Comparison of ENCODE assay signal across 8 cellular contexts in genomic region chr5:159262859-159263568, GRCh38. TPM values are rescaled to one million over a fixed set of nuclear protein-coding genes. Genes with fewer than 3 reads are reported as not detected.
DNase-seq lines count a peak whose midpoint lies in the region; ATAC-seq and TF ChIP-seq lines count a peak whose summit lies in the region.

TSS of gene UBLCP1 (plus strand) at chr5:159263290. CDS start at chr5:159268916, 5,626 bp downstream.

- peaks cover 16% of the 10 kb centered on the region for H3K4me1 ChIP-seq in BLaER1

- H4K20me1 ChIP-seq in BLaER1 = no peaks in the 10 kb centered on the region

- H3K9ac ChIP-seq in BLaER1 = peak within 1 kb of the TSS; percentile 62

- TF ChIP-seq CTCF in coronary artery (IDR thresholded peaks at IDR 0.05) = no peak

- H3K9me3 ChIP-seq in BLaER1 = peaks cover 43% of the 10 kb centered on the region

- H3K4me3 Mint-ChIP-seq in activated CD4-positive, alpha-beta T cell treated with anti-CD3 and anti-CD28 coated beads, Interleukin-2, amount 10 ng/mL, durations not matched to agents 7 days and 5 days = peak within 1 kb of the TSS; percentile 95

- peak within 1 kb of the TSS; percentile 98 for H3K27ac Mint-ChIP-seq in activated CD4-positive, alpha-beta T cell treated with anti-CD3 and anti-CD28 coated beads, Interleukin-2, amount 10 ng/mL, durations not matched to agents 7 days and 5 days

- H3K4me1 Mint-ChIP-seq in activated CD4-positive, alpha-beta T cell treated with anti-CD3 and anti-CD28 coated beads, Interleukin-2, amount 10 ng/mL, durations not matched to agents 7 days and 5 days = peaks cover 33% of the 10 kb centered on the region

- H3K9me3 Mint-ChIP-seq in activated CD4-positive, alpha-beta T cell treated with anti-CD3 and anti-CD28 coated beads, Interleukin-2, amount 10 ng/mL, durations not matched to agents 7 days and 5 days = no peaks in the 10 kb centered on the region

- H3K4me2 ChIP-seq in BLaER1 = peak within 1 kb of the TSS; percentile 76

- H3K27me3 Mint-ChIP-seq in activated CD4-positive, alpha-beta T cell treated with anti-CD3 and anti-CD28 coated beads, Interleukin-2, amount 10 ng/mL, durations not matched to agents 7 days and 5 days = no peaks in the 10 kb centered on the region

- CTCF ChIA-PET in activated CD4-positive, alpha-beta T cell treated with anti-CD3 and anti-CD28 coated beads, Interleukin-2, amount 10 ng/mL, durations not matched to agents 7 days and 5 days (lab: Charles Lee) = no interaction called here

- peaks cover 32% of the 10 kb centered on the region for H3K36me3 Mint-ChIP-seq in activated CD4-positive, alpha-beta T cell treated with anti-CD3 and anti-CD28 coated beads, Interleukin-2, amount 10 ng/mL, durations not matched to agents 7 days and 5 days (ENCODE audit: low read depth)

- H3K27ac ChIP-seq in BLaER1 (peak within 1 kb of the TSS; percentile 56), coronary artery (peak within 1 kb of the TSS; percentile 57 to 93)

- peaks cover 14% of the 10 kb centered on the region for H3K27me3 ChIP-seq in BLaER1

- 0 out of 2 replicates have a peak, but pooled peaks cover 3% of the 10 kb centered on the region for H3K36me3 ChIP-seq in BLaER1

- POLR2A ChIA-PET in activated CD4-positive, alpha-beta T cell treated with anti-CD3 and anti-CD28 coated beads, Interleukin-2, amount 10 ng/mL, durations not matched to agents 7 days and 5 days (lab: Charles Lee) = no interaction called here

- peak within 1 kb of the TSS; percentile 68 for H3K4me3 ChIP-seq in BLaER1
- H3K4me3 ChIP-seq in coronary artery = peak within 1 kb of the TSS; percentile 99

- ATAC-seq in GM19328 (IDR thresholded peaks at IDR 0.05; ENCODE audit: unreplicated experiment) (peak; percentile 87), HG03469 (IDR thresholded peaks at IDR 0.05; ENCODE audit: unreplicated experiment) (peak; percentile 80)

- peak; percentile 94 for DNase-seq in NCI-H69 (lab: John Stamatoyannopoulos, UW)
- DNase-seq in activated CD4-positive, alpha-beta T cell treated with anti-CD3 and anti-CD28 coated beads, Interleukin-2, amount 10 ng/mL, durations not matched to agents 7 days and 5 days = peak; percentile 83
- DNase-seq in coronary artery (ENCODE audit: low spot score) = peak; percentile 87
- peak; percentile 95 for DNase-seq in left kidney (ENCODE audit: low read depth, low spot score)
- peak; percentile 83 for DNase-seq in stimulated activated CD4-positive, alpha-beta T cell treated with anti-CD3 and anti-CD28 coated beads, Interleukin-2, amount 100 ng/mL, for 24 hours

RNA-seq across cellular contexts. Expression of gene UBLCP1, which starts in this region (rescaled TPM):
- 10 to 100 TPM; 29.2 to 32.2 TPM for total RNA-seq in activated CD4-positive, alpha-beta T cell treated with anti-CD3 and anti-CD28 coated beads, Interleukin-2, amount 10 ng/mL, durations not matched to agents 7 days and 5 days

Comparison
In these comparisons a context has a peak if more than half of its experiments do, and no peak if none do; other contexts are left out.
1. Peak in every context shown above with its lines: DNase-seq, ATAC-seq, H3K4me3 ChIP-seq and H3K27ac ChIP-seq.